In genomic region chr12:52617403-52617785, GRCh38 we compare ENCODE assay signal across 1 cellular context.
TF ChIP-seq lines count a peak whose summit lies in the region.

No MANE protein-coding gene starts in this region.

TF ChIP-seq in IMR-90, 13 proteins besides CTCF, POLR2A, EP300 and RAD21:
- TF ChIP-seq CHD1 (IDR thresholded peaks at IDR 0.05; ENCODE audit: low read depth, low read length) = no peak
- no peak for TF ChIP-seq USF2 (IDR thresholded peaks at IDR 0.05; ENCODE audit: low read depth, low read length)
- no peak for TF ChIP-seq RCOR1 (IDR thresholded peaks at IDR 0.05; ENCODE audit: insufficient replicate concordance, low read length)
- no peak for TF ChIP-seq MXI1 (IDR thresholded peaks at IDR 0.05; ENCODE audit: borderline replicate concordance, low read depth, low read length)
- TF ChIP-seq BHLHE40 (IDR thresholded peaks at IDR 0.05; ENCODE audit: low read depth, low read length) = no peak
- TF ChIP-seq MAZ (IDR thresholded peaks at IDR 0.05; ENCODE audit: borderline replicate concordance, low read depth, low read length) = no peak
